In genomic region chr6:143496974-143497373, GRCh38 we compare ENCODE assay signal across 2 cellular contexts.
TF ChIP-seq lines count a peak whose summit lies in the region.

No MANE protein-coding gene starts in this region.

TF ChIP-seq in HepG2, 621 proteins besides CTCF, POLR2A, EP300 and RAD21:
- TF ChIP-seq ZNF121 (CRISPR knock-in tag; IDR thresholded peaks at IDR 0.05) = peak; percentile 63
- no peak for TF ChIP-seq AHDC1 (CRISPR knock-in tag; IDR thresholded peaks at IDR 0.05; ENCODE audit: borderline replicate concordance)

TF ChIP-seq in H1, 55 proteins besides CTCF, POLR2A, EP300 and RAD21:
- no peak for TF ChIP-seq FOSL1 (IDR thresholded peaks at IDR 0.05; ENCODE audit: insufficient read depth, low read depth, low read length)
- TF ChIP-seq KDM1A (IDR thresholded peaks at IDR 0.05; ENCODE audit: borderline replicate concordance, low read length) = 0 out of 2 replicates have a peak, but pooled peaks have one; percentile 15
- no peak for TF ChIP-seq CBX5 (IDR thresholded peaks at IDR 0.05; ENCODE audit: low read depth, low read length)
